19 cellular contexts compared by ENCODE assay signal in the genomic region with DNA sequence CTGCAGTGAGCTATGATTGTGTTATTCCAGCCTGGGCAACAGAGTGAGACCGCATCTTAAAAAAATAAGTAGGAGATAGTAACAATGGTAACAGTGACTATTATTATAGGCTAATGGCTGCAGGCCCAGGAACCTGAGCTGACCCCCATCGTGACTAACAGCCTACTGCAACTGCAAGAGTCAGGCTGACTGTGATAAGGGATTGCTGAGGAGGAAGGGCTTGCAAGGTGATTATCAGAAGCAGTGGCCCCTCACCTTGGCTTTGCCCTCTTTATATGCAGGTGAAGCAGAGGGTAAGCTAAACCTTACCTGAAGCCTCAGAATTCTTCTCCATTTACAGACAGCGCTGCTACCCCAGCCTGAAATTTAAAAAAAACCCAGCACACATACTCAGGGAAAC.
DNase-seq lines count a peak whose midpoint lies in the region; ATAC-seq, FAIRE-seq and TF ChIP-seq lines count a peak whose summit lies in the region.
"Had no signal": no experiment of that assay in that cellular context is flagged by ENCODE, and none has a peak within 500 bp of the region (broad histone marks: within the 10 kb centered on the region; RNA-seq: fewer than 3 reads in every experiment).

No MANE protein-coding gene starts in this region.

- H3K4ac ChIP-seq in IMR-90 (ENCODE audit: low read depth, low read length) (no peak overlapping the region), trophoblast cell (ENCODE audit: low read depth, low read length) (no peak overlapping the region)

- no peak overlapping the region for H4K12ac ChIP-seq in trophoblast cell (ENCODE audit: low read depth, low read length)

- no peak overlapping the region for H2AK9ac ChIP-seq in IMR-90 (replicated peaks; ENCODE audit: low read depth, low read length, poor library complexity)

- TF ChIP-seq EP300 in K562 (IDR thresholded peaks at IDR 0.05; ENCODE audit: low read length): no peak

- intact Hi-C loops in IMR-90 (cut with micrococcal nuclease) (no loop called here), K562 (cut with micrococcal nuclease) (no loop called here), heart right ventricle (cut with DNase I) (no loop called here), sciatic nerve (cut with DNase I) (no loop called here)

- no peak overlapping the region for H2BK5ac ChIP-seq in IMR-90 (ENCODE audit: low read depth, low read length, poor library complexity, severe bottlenecking)
- H2BK5ac ChIP-seq in trophoblast cell (ENCODE audit: low read depth, low read length, poor library complexity): no peak overlapping the region

- H3K9me3 ChIP-seq in IMR-90 (ENCODE audit: control insufficient read depth, insufficient read depth, low read length) (no peaks in the 10 kb centered on the region), K562 (replicated peaks; ENCODE audit: control insufficient read depth, insufficient read depth, low read depth, low read length) (no peaks in the 10 kb centered on the region), heart right ventricle (no peaks in the 10 kb centered on the region), trophoblast cell (ENCODE audit: insufficient read depth, low read depth, low read length) (no peaks in the 10 kb centered on the region)
- H3K9me3 ChIP-seq: ovary, uterus had no signal

- TF ChIP-seq CTCF in IMR-90 (conservative IDR thresholded peaks at IDR 0.05; ENCODE audit: low read depth, low read length): no peak
- no peak for TF ChIP-seq CTCF in K562 (IDR thresholded peaks at IDR 0.05 in 2 of 3, conservative IDR thresholded peaks at IDR 0.05 in 1 of 3; ENCODE audit: insufficient read depth in 2 of 3, low read depth in 1 of 3, low read length in 3 of 3)
- no peak for TF ChIP-seq CTCF in heart right ventricle (IDR thresholded peaks at IDR 0.05)

- H4K8ac ChIP-seq in IMR-90 (ENCODE audit: low read depth in 2 of 2, low read length in 2 of 2) (no peak overlapping the region), trophoblast cell (ENCODE audit: low read depth, low read length) (no peak overlapping the region)

- H3K14ac ChIP-seq in IMR-90 (replicated peaks; ENCODE audit: low read depth, low read length) (no peak overlapping the region), trophoblast cell (ENCODE audit: low read length) (no peak overlapping the region)

- H3K36me3 ChIP-seq in IMR-90 (ENCODE audit: control insufficient read depth, insufficient read depth, low read length) (no peaks in the 10 kb centered on the region), K562 (ENCODE audit: control insufficient read depth, insufficient read depth, low read length) (no peaks in the 10 kb centered on the region), heart right ventricle (no peaks in the 10 kb centered on the region), trophoblast cell (ENCODE audit: control insufficient read depth in 1 of 2, insufficient read depth in 2 of 2, low read length in 2 of 2) (no peaks in the 10 kb centered on the region)
- H3K36me3 ChIP-seq: ovary, uterus had no signal

- no peak for ATAC-seq in IMR-90 (ENCODE audit: low read depth)
- no peak for ATAC-seq in K562
- peak; percentile 79 to 98 (median 95) for ATAC-seq in heart right ventricle
- no peak for ATAC-seq in sciatic nerve
- ATAC-seq in GM21526 (IDR thresholded peaks at IDR 0.05; ENCODE audit: low FRiP score, unreplicated experiment): no peak
- ATAC-seq: HCT116; naive thymus-derived CD4-positive, alpha-beta T cell had no signal

- no CpG with 5 or more reads among the region's 3 CpGs for WGBS in IMR-90 (ENCODE audit: extremely low coverage in 2 of 2, insufficient read length in 1 of 2), 2 experiments
- WGBS in K562 (ENCODE audit: insufficient coverage, low coverage, missing lambda C conversion rate): 0% methylated on average over 3 of the region's 3 CpGs
- 39 to 41% methylated on average over 3 of the region's 3 CpGs for WGBS in heart right ventricle, 2 donors
- no CpG with 5 or more reads among the region's 3 CpGs for WGBS in trophoblast cell (ENCODE audit: extremely low coverage, insufficient coverage, insufficient read length)

- H3K18ac ChIP-seq in IMR-90 (ENCODE audit: low read depth, low read length): no peak overlapping the region
- no peak overlapping the region for H3K18ac ChIP-seq in trophoblast cell (ENCODE audit: low read length)

- DNase-seq in IMR-90: peak; percentile 61
- DNase-seq in K562 (ENCODE audit: extremely low read depth in 1 of 4, low spot score in 3 of 4): no peak
- peak; percentile 45 to 68 for DNase-seq in heart right ventricle
- peak; percentile 24 to 30 for DNase-seq in trophoblast cell
- DNase-seq in NOMO-1 (lab: John Stamatoyannopoulos, UW; ENCODE audit: unreplicated experiment in 2 of 2): no peak
- DNase-seq in sciatic nerve (ENCODE audit: low spot score): no peak
- no peak for DNase-seq in stimulated activated CD4-positive, alpha-beta T cell treated with anti-CD3 and anti-CD28 coated beads, Interleukin-2, amount 100 ng/mL, for 48 hours
- DNase-seq: activated effector memory CD4-positive, alpha-beta T cell treated with anti-CD3 and anti-CD28 coated beads, Interleukin-2, amount 50 U/mL, for 16 hours; KG1; naive thymus-derived CD4-positive, alpha-beta T cell; NCI-H1092; NCI-H526; OCI-M1; ovary; stimulated activated CD4-positive, alpha-beta T cell treated with anti-CD3 and anti-CD28 coated beads, Interleukin-2, amount 100 ng/mL, for 24 hours; uterus had no signal

- in situ Hi-C loops in IMR-90 (cut with MboI; ENCODE audit: low sequenced_read_pairs) (no loop called here), K562 (cut with MboI) (no loop called here)

- TF ChIP-seq POLR2A in IMR-90 (IDR thresholded peaks at IDR 0.05; ENCODE audit: low read depth, low read length) (no peak), K562 (conservative IDR thresholded peaks at IDR 0.05) (no peak)

- H3K27ac ChIP-seq in IMR-90 (ENCODE audit: insufficient read depth, low read length): no peak overlapping the region
- no peak overlapping the region for H3K27ac ChIP-seq in K562 (ENCODE audit: extremely low read depth, low read depth, low read length)
- H3K27ac ChIP-seq in heart right ventricle: peak overlapping the region in 5 of 10 donors; percentile 15 to 52 (median 39)
- no peak overlapping the region for H3K27ac ChIP-seq in trophoblast cell (ENCODE audit: low read depth, low read length)
- H3K27ac ChIP-seq: epithelial cell of prostate, ovary, uterus had no signal

- H3K56ac ChIP-seq in IMR-90 (ENCODE audit: extremely low read depth, insufficient read depth, low read length): no peak overlapping the region

- H3K9ac ChIP-seq in IMR-90 (ENCODE audit: low read depth, low read length) (no peak overlapping the region), K562 (ENCODE audit: insufficient read depth in 1 of 2, low read depth in 2 of 2, low read length in 2 of 2) (no peak overlapping the region), trophoblast cell (ENCODE audit: low read length) (no peak overlapping the region)

- dilution Hi-C loops in IMR-90 (cut with HindIII; ENCODE audit: low sequenced_read_pairs, unreplicated experiment): no loop called here

- H2BK15ac ChIP-seq in IMR-90 (ENCODE audit: low read depth, low read length): no peak overlapping the region

- no peak overlapping the region for H3K4me3 ChIP-seq in IMR-90 (ENCODE audit: insufficient read depth, low read depth, low read length)
- no peak overlapping the region for H3K4me3 ChIP-seq in K562
- no peak overlapping the region for H3K4me3 ChIP-seq in heart right ventricle
- H3K4me3 ChIP-seq in trophoblast cell (ENCODE audit: low read depth, low read length): no peak overlapping the region
- H3K4me3 ChIP-seq: ovary, uterus had no signal

- H2AFZ ChIP-seq in IMR-90 (replicated peaks; ENCODE audit: low read length, poor library complexity) (no peak overlapping the region), K562 (ENCODE audit: low read depth, low read length) (no peak overlapping the region), trophoblast cell (ENCODE audit: insufficient read depth, low read length, poor library complexity) (no peak overlapping the region)

- H4K20me1 ChIP-seq in IMR-90 (ENCODE audit: insufficient read depth, low read length) (no peaks in the 10 kb centered on the region), K562 (replicated peaks; ENCODE audit: control insufficient read depth, insufficient read depth, low read length) (no peaks in the 10 kb centered on the region)

- H3K27me3 ChIP-seq in IMR-90 (ENCODE audit: control insufficient read depth, insufficient read depth, low read length): no peaks in the 10 kb centered on the region; the same call in 1 of the 2 replicates
- peaks cover 4 to 12% of the 10 kb centered on the region in 2 experiments; a peak in 4 of 5 replicates for H3K27me3 ChIP-seq in K562 (ENCODE audit: control insufficient read depth in 2 of 2, insufficient read depth in 2 of 2, low read length in 2 of 2)
- H3K27me3 ChIP-seq in heart right ventricle: no peaks in the 10 kb centered on the region
- no peaks in the 10 kb centered on the region for H3K27me3 ChIP-seq in trophoblast cell (ENCODE audit: insufficient read depth, low read length)
- H3K27me3 ChIP-seq: ovary, uterus had no signal

- TF ChIP-seq RAD21 in IMR-90 (IDR thresholded peaks at IDR 0.05; ENCODE audit: low read length) (no peak), K562 (CRISPR knock-in tag; conservative IDR thresholded peaks at IDR 0.05 in 1 of 2, IDR thresholded peaks at IDR 0.05 in 1 of 2) (no peak)

- H3K4me1 ChIP-seq in IMR-90 (ENCODE audit: control insufficient read depth, insufficient read depth, low read length) (no peaks in the 10 kb centered on the region; the same call in 1 of the 2 replicates), K562 (replicated peaks in 1 of 2; ENCODE audit: control insufficient read depth in 2 of 2, insufficient read depth in 2 of 2, low read length in 2 of 2) (no peaks in the 10 kb centered on the region), heart right ventricle (peaks cover 0 to 34% (median 14%) of the 10 kb centered on the region in 9 donors), trophoblast cell (ENCODE audit: control insufficient read depth in 1 of 2, insufficient read depth in 2 of 2, low read length in 2 of 2) (peaks cover 6 to 11% of the 10 kb centered on the region in 2 experiments)
- H3K4me1 ChIP-seq: uterus had no signal

- no peak overlapping the region for H2BK20ac ChIP-seq in IMR-90 (ENCODE audit: low read depth, low read length)

- H2BK120ac ChIP-seq in IMR-90 (ENCODE audit: low read depth, low read length) (no peak overlapping the region), trophoblast cell (ENCODE audit: insufficient read depth, low read length, poor library complexity) (no peak overlapping the region)

- no peak overlapping the region for H2BK12ac ChIP-seq in trophoblast cell (ENCODE audit: low read length)

- H3K79me2 ChIP-seq in K562 (ENCODE audit: control insufficient read depth, insufficient read depth, low read length) (no peaks in the 10 kb centered on the region), trophoblast cell (ENCODE audit: control insufficient read depth, insufficient read depth, low read length, poor library complexity) (no peaks in the 10 kb centered on the region)

- H3K9me1 ChIP-seq in IMR-90 (ENCODE audit: insufficient read depth, low read length): no peaks in the 10 kb centered on the region
- H3K9me1 ChIP-seq in K562 (ENCODE audit: control insufficient read depth, insufficient read depth, low read length): no peaks in the 10 kb centered on the region

- no peak overlapping the region for H4K5ac ChIP-seq in IMR-90 (ENCODE audit: low read depth, low read length)

- FAIRE-seq in K562 (lab: Jason Lieb, UNC): no peak

- POLR2A ChIA-PET in IMR-90 (lab: Charles Lee; ENCODE audit: unreplicated experiment) (no interaction called here), K562 (lab: Yijun Ruan, JAX) (interaction anchor here (0.6 kb wide), 1 partner anchor 96 kb away, joined by 3 read pairs; no protein-coding TSS in a partner anchor)

- no peak overlapping the region for H2AK5ac ChIP-seq in IMR-90 (ENCODE audit: low read depth, low read length)
- no peak overlapping the region for H2AK5ac ChIP-seq in trophoblast cell (ENCODE audit: low read length)

- H3K4me2 ChIP-seq in IMR-90 (ENCODE audit: low read depth, low read length) (no peak overlapping the region), K562 (ENCODE audit: insufficient read depth, low read length) (no peak overlapping the region), trophoblast cell (ENCODE audit: low read length) (no peak overlapping the region)

- H3K79me1 ChIP-seq in IMR-90 (ENCODE audit: low read depth in 1 of 2, low read length in 2 of 2) (no peaks in the 10 kb centered on the region), trophoblast cell (ENCODE audit: low read length) (peaks cover 2% of the 10 kb centered on the region)

- no peak overlapping the region for H3K23ac ChIP-seq in IMR-90 (ENCODE audit: low read depth, low read length)
- no peak overlapping the region for H3K23ac ChIP-seq in trophoblast cell (ENCODE audit: low read length)

- H4K91ac ChIP-seq in IMR-90 (ENCODE audit: insufficient read depth, low read depth, low read length): no peak overlapping the region
- peak overlapping the region; percentile 18 for H4K91ac ChIP-seq in trophoblast cell (ENCODE audit: low read depth, low read length)

- CTCF ChIA-PET in IMR-90 (lab: Yijun Ruan, JAX): no interaction called here
- CTCF ChIA-PET in K562 (lab: Yijun Ruan, JAX; ENCODE audit: low intra/inter-chr PET ratio): no interaction called here

- BruUV-seq in IMR-90 (replicated peaks; lab: Mats Ljungman, UMichigan) (no TSS peak), K562 (replicated peaks; lab: Mats Ljungman, UMichigan) (no TSS peak)

Comparison
In these comparisons a context has a peak if more than half of its experiments do, and no peak if none do; other contexts are left out.
1. ATAC-seq: peak in heart right ventricle (8 of 8); none in IMR-90 (single experiment), K562 (single experiment), sciatic nerve (single experiment) and GM21526 (single experiment).
2. DNase-seq: peak in IMR-90 (single experiment), heart right ventricle (2 of 2) and trophoblast cell (2 of 2); none in K562 (0 of 4), NOMO-1 (0 of 2), sciatic nerve (single experiment) and stimulated activated CD4-positive, alpha-beta T cell treated with anti-CD3 and anti-CD28 coated beads, Interleukin-2, amount 100 ng/mL, for 48 hours (0 of 2).